In the genomic region with DNA sequence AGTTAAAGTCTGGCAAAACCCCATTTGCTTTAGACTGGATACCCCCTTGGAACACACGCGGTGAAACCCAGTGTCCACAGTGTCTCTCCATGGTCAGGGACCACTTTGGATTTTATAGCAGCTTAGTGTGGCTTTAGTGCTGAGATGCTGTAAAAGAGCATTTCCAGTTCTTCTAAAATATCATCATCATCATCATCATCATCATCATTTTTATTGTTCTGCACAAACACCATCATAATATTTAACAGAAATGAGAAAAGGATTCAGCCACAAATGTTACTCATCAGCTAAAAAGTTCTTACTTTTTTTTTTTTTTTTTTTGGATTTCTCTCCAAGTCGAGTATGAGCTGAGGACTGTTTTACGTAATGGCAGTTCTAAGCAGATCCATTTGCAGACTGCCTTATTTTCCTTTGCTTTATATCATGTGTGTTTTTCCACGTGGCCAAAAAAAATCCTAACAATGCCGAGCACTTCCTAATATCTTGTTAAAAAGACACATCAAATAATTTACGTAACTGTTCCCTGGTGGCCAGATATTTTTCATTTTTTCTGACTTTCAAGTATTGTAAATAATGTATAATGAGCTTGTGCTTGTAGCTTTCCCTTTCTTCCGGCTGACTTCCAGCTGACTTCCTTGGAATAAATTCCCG, we compare ENCODE assay signal across 12 cellular contexts.
DNase-seq lines count a peak whose midpoint lies in the region; ATAC-seq and TF ChIP-seq lines count a peak whose summit lies in the region.
"Had no signal": no experiment of that assay in that cellular context is flagged by ENCODE, and none has a peak within 500 bp of the region (broad histone marks: within the 10 kb centered on the region; RNA-seq: fewer than 3 reads in every experiment).

No MANE protein-coding gene starts in this region.

- H3K4me3 ChIP-seq in SK-N-SH (ENCODE audit: low read depth in 2 of 2, low read length in 1 of 2) (no peak overlapping the region), fibroblast of the aortic adventitia (ENCODE audit: low read depth, low read length) (no peak overlapping the region), prostate gland (no peak overlapping the region), lower leg skin (ENCODE audit: low read depth, poor library complexity, severe bottlenecking) (no peak overlapping the region)
- H3K4me3 ChIP-seq: GM23338, SJSA1 had no signal

- peak; percentile 76 for DNase-seq in AG20443 (ENCODE audit: low spot score)
- DNase-seq in SK-N-SH, result no peak
- peak; percentile 87 for DNase-seq in fibroblast of the aortic adventitia (ENCODE audit: low read depth)
- no peak for DNase-seq in prostate gland (ENCODE audit: low spot score)
- DNase-seq in nucleus accumbens (lab: John Stamatoyannopoulos, UW), result no peak
- DNase-seq in lower leg skin (ENCODE audit: low spot score in 2 of 2), result no peak
- no peak for DNase-seq in SIG-M5 treated with dmso at 0.1 percent for 504 hours (lab: John Stamatoyannopoulos, UW; ENCODE audit: unreplicated experiment)
- DNase-seq: activated CD4-positive, alpha-beta T cell treated with anti-CD3 and anti-CD28 coated beads for 4 hours; central memory CD4-positive, alpha-beta T cell had no signal

- TF ChIP-seq POLR2A in prostate gland (IDR thresholded peaks at IDR 0.05) (no peak), lower leg skin (IDR thresholded peaks at IDR 0.05) (no peak)

- H3K4me2 ChIP-seq in SK-N-SH, result peak overlapping the region; percentile 38; the same call in 1 of the 2 replicates
- H3K4me2 ChIP-seq: GM23338 had no signal

- peaks cover 9% of the 10 kb centered on the region for H3F3A ChIP-seq in SK-N-SH (replicated peaks; ENCODE audit: insufficient read depth)

- intact Hi-C loops in prostate gland (cut with DNase I), result no loop called here
- intact Hi-C loops in lower leg skin (cut with DNase I; ENCODE audit: low total_unique reads), result no loop called here

- H3K9ac ChIP-seq in SK-N-SH, result 0 out of 2 replicates have a peak overlapping the region, but pooled peaks have one; percentile 2

- POLR2A ChIA-PET in SK-N-SH (lab: Yijun Ruan, JAX), result no interaction called here

- H3K9me3 ChIP-seq in SK-N-SH (no peaks in the 10 kb centered on the region), prostate gland (no peaks in the 10 kb centered on the region)
- H3K9me3 ChIP-seq: SJSA1 had no signal

- no peak for ATAC-seq in HG02610 (IDR thresholded peaks at IDR 0.05; ENCODE audit: unreplicated experiment)
- ATAC-seq: GM23338 had no signal

- H3K36me3 ChIP-seq in SK-N-SH (replicated peaks in 1 of 2; ENCODE audit: control insufficient read depth in 1 of 2, insufficient read depth in 2 of 2, low read length in 1 of 2), result no peaks in the 10 kb centered on the region
- peaks cover 0 to 3% of the 10 kb centered on the region in 2 donors for H3K36me3 ChIP-seq in prostate gland

- no peaks in the 10 kb centered on the region for H3K9me2 ChIP-seq in SK-N-SH

- WGBS in SK-N-SH (ENCODE audit: low lambda C conversion rate), result 53% methylated on average over 9 of the region's 9 CpGs
- WGBS in prostate gland, result 12% methylated on average over 9 of the region's 9 CpGs
- WGBS in lower leg skin, 2 donors, result 28 to 31% methylated on average over 9 of the region's 9 CpGs

- H3K79me2 ChIP-seq in SK-N-SH (ENCODE audit: insufficient read depth), result peaks cover 7% of the 10 kb centered on the region

- H3K27ac ChIP-seq in SK-N-SH (ENCODE audit: low read depth in 2 of 2, low read length in 1 of 2) (peak overlapping the region; percentile 23 to 71; a peak in 3 of 4 replicates), prostate gland (peak overlapping the region; percentile 73 to 75)
- H3K27ac ChIP-seq: SJSA1 had no signal

- CTCF ChIA-PET in SK-N-SH (lab: Yijun Ruan, JAX), result interaction anchor here (0.6 to 1.6 kb wide), 2 partner anchors 94 to 465 kb away, joined by 3 to 4 read pairs; no protein-coding TSS in a partner anchor

- TF ChIP-seq RAD21 in SK-N-SH (IDR thresholded peaks at IDR 0.05; ENCODE audit: low read length), result no peak

- 0 out of 4 replicates have a peak, but pooled peaks of 1 of the 2 experiments have one; percentile 4 for TF ChIP-seq EP300 in SK-N-SH (IDR thresholded peaks at IDR 0.05; ENCODE audit: borderline replicate concordance in 1 of 2, low read depth in 1 of 2, low read length in 1 of 2)

- H3K27me3 ChIP-seq in SK-N-SH (ENCODE audit: insufficient read depth), result no peaks in the 10 kb centered on the region
- H3K27me3 ChIP-seq in prostate gland (replicated peaks; ENCODE audit: insufficient read depth), result no peaks in the 10 kb centered on the region
- H3K27me3 ChIP-seq: SJSA1 had no signal

- no peaks in the 10 kb centered on the region for H4K20me1 ChIP-seq in SK-N-SH (ENCODE audit: insufficient read depth)

- H2AFZ ChIP-seq in SK-N-SH (ENCODE audit: low read depth), result no peak overlapping the region
- H2AFZ ChIP-seq: GM23338 had no signal

- TF ChIP-seq CTCF in SK-N-SH (IDR thresholded peaks at IDR 0.05), result no peak
- TF ChIP-seq CTCF in fibroblast of the aortic adventitia (IDR thresholded peaks at IDR 0.05; ENCODE audit: insufficient read depth, low read length), result no peak
- peak in 2 of 4 experiments; percentile 14 to 22 for TF ChIP-seq CTCF in prostate gland (IDR thresholded peaks at IDR 0.05)
- no peak for TF ChIP-seq CTCF in lower leg skin (IDR thresholded peaks at IDR 0.05)

- H3K4me1 ChIP-seq in SK-N-SH (ENCODE audit: control insufficient read depth in 1 of 2, insufficient read depth in 2 of 2, low read depth in 1 of 2, low read length in 1 of 2) (peaks cover 12 to 13% of the 10 kb centered on the region in 2 experiments; a peak in 1 of 4 replicates), prostate gland (replicated peaks) (peaks cover 16% of the 10 kb centered on the region)

TF ChIP-seq in SK-N-SH, 30 proteins besides CTCF, POLR2A, EP300 and RAD21:
- TF ChIP-seq GABPA (IDR thresholded peaks at IDR 0.05; ENCODE audit: low read depth), result no peak
- TF ChIP-seq, protein P1, sequence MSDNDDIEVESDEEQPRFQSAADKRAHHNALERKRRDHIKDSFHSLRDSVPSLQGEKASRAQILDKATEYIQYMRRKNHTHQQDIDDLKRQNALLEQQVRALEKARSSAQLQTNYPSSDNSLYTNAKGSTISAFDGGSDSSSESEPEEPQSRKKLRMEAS (IDR thresholded peaks at IDR 0.05; ENCODE audit: low read depth), result peak; percentile 37; the same call in 1 of the 2 replicates

Comparison
In these comparisons a context has a peak if more than half of its experiments do, and no peak if none do; other contexts are left out.
1. DNase-seq: peak in AG20443 (single experiment) and fibroblast of the aortic adventitia (single experiment); none in SK-N-SH (single experiment), prostate gland (single experiment), nucleus accumbens (0 of 56), lower leg skin (0 of 2) and SIG-M5 treated with dmso at 0.1 percent for 504 hours (single experiment).